ENCODE assay signal across 1 cellular context in the genomic region with DNA sequence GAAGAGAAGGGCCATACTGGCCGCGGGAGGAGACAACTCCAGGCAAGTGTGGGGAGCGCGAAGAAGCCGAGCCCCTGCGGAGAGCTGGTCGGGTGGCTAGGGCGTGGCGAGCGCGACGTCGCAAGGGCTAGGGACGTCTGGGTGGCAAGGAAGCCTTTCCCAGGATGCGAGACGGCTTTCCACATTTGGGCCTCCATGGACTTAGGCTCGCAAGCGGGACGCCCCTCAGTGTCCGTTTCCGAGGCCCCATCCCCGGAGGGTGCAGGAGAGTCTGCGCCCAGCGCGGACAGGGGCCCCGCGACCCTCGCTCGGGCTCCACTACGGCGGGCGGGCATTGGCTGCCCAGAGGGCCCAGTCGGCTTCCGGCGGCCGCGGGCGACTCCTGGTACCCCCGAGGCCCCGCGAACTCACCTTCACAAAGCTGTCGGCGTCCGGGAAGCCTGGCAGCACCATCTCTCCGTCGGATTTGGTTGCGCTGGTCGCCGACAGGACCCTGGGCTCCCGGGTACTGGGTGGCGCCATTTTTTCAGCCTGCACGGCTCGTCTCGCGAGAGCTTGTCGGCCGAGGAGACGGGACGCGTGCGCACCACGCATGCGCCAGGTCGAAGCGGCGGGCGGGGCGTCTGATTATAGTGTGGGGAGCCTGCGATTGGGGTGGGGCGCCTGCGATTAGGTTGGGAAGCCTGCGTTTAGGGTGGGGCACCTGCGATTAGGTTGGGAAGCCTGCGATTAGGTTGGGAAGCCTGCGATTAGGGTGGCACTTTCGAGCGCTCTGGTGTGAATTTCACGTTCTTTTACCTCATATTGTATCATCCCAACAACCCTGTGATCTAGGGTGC.
TF ChIP-seq lines count a peak whose summit lies in the region.

A gene (minus strand): TSS at position 560 of the 839 bp plus-strand sequence. CDS start 38 bp downstream, at position 522.

TF ChIP-seq in K562, 482 proteins besides CTCF, POLR2A, EP300 and RAD21 (continued from another document and continues in another):
- TF ChIP-seq, protein P1, sequence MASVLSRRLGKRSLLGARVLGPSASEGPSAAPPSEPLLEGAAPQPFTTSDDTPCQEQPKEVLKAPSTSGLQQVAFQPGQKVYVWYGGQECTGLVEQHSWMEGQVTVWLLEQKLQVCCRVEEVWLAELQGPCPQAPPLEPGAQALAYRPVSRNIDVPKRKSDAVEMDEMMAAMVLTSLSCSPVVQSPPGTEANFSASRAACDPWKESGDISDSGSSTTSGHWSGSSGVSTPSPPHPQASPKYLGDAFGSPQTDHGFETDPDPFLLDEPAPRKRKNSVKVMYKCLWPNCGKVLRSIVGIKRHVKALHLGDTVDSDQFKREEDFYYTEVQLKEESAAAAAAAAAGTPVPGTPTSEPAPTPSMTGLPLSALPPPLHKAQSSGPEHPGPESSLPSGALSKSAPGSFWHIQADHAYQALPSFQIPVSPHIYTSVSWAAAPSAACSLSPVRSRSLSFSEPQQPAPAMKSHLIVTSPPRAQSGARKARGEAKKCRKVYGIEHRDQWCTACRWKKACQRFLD (CRISPR knock-in tag; IDR thresholded peaks at IDR 0.05): no peak
- TF ChIP-seq ZNF3 (CRISPR knock-in tag; IDR thresholded peaks at IDR 0.05): no peak
- TF ChIP-seq, protein P2, sequence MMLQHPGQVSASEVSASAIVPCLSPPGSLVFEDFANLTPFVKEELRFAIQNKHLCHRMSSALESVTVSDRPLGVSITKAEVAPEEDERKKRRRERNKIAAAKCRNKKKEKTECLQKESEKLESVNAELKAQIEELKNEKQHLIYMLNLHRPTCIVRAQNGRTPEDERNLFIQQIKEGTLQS (IDR thresholded peaks at IDR 0.05): no peak
- TF ChIP-seq, protein P2 (CRISPR knock-in tag; conservative IDR thresholded peaks at IDR 0.05): 0 out of 2 replicates have a peak, but pooled peaks have one; percentile 46
- TF ChIP-seq, protein P3, sequence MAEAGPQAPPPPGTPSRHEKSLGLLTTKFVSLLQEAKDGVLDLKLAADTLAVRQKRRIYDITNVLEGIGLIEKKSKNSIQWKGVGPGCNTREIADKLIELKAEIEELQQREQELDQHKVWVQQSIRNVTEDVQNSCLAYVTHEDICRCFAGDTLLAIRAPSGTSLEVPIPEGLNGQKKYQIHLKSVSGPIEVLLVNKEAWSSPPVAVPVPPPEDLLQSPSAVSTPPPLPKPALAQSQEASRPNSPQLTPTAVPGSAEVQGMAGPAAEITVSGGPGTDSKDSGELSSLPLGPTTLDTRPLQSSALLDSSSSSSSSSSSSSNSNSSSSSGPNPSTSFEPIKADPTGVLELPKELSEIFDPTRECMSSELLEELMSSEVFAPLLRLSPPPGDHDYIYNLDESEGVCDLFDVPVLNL (CRISPR knock-in tag; IDR thresholded peaks at IDR 0.05; ENCODE audit: low read depth): no peak
- TF ChIP-seq, protein P4, sequence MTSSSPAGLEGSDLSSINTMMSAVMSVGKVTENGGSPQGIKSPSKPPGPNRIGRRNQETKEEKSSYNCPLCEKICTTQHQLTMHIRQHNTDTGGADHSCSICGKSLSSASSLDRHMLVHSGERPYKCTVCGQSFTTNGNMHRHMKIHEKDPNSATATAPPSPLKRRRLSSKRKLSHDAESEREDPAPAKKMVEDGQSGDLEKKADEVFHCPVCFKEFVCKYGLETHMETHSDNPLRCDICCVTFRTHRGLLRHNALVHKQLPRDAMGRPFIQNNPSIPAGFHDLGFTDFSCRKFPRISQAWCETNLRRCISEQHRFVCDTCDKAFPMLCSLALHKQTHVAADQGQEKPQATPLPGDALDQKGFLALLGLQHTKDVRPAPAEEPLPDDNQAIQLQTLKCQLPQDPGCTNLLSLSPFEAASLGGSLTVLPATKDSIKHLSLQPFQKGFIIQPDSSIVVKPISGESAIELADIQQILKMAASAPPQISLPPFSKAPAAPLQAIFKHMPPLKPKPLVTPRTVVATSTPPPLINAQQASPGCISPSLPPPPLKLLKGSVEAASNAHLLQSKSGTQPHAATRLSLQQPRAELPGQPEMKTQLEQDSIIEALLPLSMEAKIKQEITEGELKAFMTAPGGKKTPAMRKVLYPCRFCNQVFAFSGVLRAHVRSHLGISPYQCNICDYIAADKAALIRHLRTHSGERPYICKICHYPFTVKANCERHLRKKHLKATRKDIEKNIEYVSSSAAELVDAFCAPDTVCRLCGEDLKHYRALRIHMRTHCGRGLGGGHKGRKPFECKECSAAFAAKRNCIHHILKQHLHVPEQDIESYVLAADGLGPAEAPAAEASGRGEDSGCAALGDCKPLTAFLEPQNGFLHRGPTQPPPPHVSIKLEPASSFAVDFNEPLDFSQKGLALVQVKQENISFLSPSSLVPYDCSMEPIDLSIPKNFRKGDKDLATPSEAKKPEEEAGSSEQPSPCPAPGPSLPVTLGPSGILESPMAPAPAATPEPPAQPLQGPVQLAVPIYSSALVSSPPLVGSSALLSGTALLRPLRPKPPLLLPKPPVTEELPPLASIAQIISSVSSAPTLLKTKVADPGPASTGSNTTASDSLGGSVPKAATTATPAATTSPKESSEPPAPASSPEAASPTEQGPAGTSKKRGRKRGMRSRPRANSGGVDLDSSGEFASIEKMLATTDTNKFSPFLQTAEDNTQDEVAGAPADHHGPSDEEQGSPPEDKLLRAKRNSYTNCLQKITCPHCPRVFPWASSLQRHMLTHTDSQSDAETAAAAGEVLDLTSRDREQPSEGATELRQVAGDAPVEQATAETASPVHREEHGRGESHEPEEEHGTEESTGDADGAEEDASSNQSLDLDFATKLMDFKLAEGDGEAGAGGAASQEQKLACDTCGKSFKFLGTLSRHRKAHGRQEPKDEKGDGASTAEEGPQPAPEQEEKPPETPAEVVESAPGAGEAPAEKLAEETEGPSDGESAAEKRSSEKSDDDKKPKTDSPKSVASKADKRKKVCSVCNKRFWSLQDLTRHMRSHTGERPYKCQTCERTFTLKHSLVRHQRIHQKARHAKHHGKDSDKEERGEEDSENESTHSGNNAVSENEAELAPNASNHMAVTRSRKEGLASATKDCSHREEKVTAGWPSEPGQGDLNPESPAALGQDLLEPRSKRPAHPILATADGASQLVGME (CRISPR knock-in tag; IDR thresholded peaks at IDR 0.05): peak; percentile 41; the same call in 1 of the 2 replicates
- 0 out of 2 replicates have a peak, but pooled peaks have one; percentile 26 for TF ChIP-seq POLR2AphosphoS2 (IDR thresholded peaks at IDR 0.05; ENCODE audit: low read length)
- peak; percentile 71 for TF ChIP-seq L3MBTL2 (IDR thresholded peaks at IDR 0.05)
- 0 out of 2 replicates have a peak, but pooled peaks have one; percentile 45 for TF ChIP-seq ZNF263 (CRISPR knock-in tag; IDR thresholded peaks at IDR 0.05; ENCODE audit: borderline replicate concordance)
- TF ChIP-seq, protein P5, sequence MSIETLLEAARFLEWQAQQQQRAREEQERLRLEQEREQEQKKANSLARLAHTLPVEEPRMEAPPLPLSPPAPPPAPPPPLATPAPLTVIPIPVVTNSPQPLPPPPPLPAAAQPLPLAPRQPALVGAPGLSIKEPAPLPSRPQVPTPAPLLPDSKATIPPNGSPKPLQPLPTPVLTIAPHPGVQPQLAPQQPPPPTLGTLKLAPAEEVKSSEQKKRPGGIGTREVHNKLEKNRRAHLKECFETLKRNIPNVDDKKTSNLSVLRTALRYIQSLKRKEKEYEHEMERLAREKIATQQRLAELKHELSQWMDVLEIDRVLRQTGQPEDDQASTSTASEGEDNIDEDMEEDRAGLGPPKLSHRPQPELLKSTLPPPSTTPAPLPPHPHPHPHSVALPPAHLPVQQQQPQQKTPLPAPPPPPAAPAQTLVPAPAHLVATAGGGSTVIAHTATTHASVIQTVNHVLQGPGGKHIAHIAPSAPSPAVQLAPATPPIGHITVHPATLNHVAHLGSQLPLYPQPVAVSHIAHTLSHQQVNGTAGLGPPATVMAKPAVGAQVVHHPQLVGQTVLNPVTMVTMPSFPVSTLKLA (conservative IDR thresholded peaks at IDR 0.05): peak; percentile 54 to 72; a peak in 2 of 4 replicates
- peak; percentile 25; the same call in 1 of the 2 replicates for TF ChIP-seq MYC (IDR thresholded peaks at IDR 0.05; ENCODE audit: low read depth, low read length)
- TF ChIP-seq MYC (CRISPR knock-in tag; IDR thresholded peaks at IDR 0.05; ENCODE audit: borderline replicate concordance, low read depth): no peak
- no peak for TF ChIP-seq CHD4 (IDR thresholded peaks at IDR 0.05; ENCODE audit: insufficient read depth, insufficient replicate concordance, low read depth, low read length, poor library complexity, severe bottlenecking)
- TF ChIP-seq, protein P6, sequence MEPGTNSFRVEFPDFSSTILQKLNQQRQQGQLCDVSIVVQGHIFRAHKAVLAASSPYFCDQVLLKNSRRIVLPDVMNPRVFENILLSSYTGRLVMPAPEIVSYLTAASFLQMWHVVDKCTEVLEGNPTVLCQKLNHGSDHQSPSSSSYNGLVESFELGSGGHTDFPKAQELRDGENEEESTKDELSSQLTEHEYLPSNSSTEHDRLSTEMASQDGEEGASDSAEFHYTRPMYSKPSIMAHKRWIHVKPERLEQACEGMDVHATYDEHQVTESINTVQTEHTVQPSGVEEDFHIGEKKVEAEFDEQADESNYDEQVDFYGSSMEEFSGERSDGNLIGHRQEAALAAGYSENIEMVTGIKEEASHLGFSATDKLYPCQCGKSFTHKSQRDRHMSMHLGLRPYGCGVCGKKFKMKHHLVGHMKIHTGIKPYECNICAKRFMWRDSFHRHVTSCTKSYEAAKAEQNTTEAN (CRISPR knock-in tag; IDR thresholded peaks at IDR 0.05): peak; percentile 10; the same call in 1 of the 2 replicates
- TF ChIP-seq, protein P7, sequence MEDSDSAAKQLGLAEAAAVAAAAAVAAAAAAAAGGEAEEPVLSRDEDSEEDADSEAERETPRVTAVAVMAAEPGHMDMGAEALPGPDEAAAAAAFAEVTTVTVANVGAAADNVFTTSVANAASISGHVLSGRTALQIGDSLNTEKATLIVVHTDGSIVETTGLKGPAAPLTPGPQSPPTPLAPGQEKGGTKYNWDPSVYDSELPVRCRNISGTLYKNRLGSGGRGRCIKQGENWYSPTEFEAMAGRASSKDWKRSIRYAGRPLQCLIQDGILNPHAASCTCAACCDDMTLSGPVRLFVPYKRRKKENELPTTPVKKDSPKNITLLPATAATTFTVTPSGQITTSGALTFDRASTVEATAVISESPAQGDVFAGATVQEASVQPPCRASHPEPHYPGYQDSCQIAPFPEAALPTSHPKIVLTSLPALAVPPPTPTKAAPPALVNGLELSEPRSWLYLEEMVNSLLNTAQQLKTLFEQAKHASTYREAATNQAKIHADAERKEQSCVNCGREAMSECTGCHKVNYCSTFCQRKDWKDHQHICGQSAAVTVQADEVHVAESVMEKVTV (CRISPR knock-in tag; IDR thresholded peaks at IDR 0.05): no peak
- no peak for TF ChIP-seq ZNF785 (CRISPR knock-in tag; IDR thresholded peaks at IDR 0.05)
- TF ChIP-seq U2AF2 (optimal IDR thresholded peaks at IDR 0.05; ENCODE audit: low read depth, low read length): no peak
- TF ChIP-seq, protein P8, sequence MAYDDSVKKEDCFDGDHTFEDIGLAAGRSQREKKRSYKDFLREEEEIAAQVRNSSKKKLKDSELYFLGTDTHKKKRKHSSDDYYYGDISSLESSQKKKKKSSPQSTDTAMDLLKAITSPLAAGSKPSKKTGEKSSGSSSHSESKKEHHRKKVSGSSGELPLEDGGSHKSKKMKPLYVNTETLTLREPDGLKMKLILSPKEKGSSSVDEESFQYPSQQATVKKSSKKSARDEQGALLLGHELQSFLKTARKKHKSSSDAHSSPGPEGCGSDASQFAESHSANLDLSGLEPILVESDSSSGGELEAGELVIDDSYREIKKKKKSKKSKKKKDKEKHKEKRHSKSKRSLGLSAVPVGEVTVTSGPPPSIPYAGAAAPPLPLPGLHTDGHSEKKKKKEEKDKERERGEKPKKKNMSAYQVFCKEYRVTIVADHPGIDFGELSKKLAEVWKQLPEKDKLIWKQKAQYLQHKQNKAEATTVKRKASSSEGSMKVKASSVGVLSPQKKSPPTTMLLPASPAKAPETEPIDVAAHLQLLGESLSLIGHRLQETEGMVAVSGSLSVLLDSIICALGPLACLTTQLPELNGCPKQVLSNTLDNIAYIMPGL (CRISPR knock-in tag; IDR thresholded peaks at IDR 0.05): 0 out of 2 replicates have a peak, but pooled peaks have one; percentile 40
- TF ChIP-seq ZNF134 (CRISPR knock-in tag; conservative IDR thresholded peaks at IDR 0.05): no peak
- TF ChIP-seq, protein P9, sequence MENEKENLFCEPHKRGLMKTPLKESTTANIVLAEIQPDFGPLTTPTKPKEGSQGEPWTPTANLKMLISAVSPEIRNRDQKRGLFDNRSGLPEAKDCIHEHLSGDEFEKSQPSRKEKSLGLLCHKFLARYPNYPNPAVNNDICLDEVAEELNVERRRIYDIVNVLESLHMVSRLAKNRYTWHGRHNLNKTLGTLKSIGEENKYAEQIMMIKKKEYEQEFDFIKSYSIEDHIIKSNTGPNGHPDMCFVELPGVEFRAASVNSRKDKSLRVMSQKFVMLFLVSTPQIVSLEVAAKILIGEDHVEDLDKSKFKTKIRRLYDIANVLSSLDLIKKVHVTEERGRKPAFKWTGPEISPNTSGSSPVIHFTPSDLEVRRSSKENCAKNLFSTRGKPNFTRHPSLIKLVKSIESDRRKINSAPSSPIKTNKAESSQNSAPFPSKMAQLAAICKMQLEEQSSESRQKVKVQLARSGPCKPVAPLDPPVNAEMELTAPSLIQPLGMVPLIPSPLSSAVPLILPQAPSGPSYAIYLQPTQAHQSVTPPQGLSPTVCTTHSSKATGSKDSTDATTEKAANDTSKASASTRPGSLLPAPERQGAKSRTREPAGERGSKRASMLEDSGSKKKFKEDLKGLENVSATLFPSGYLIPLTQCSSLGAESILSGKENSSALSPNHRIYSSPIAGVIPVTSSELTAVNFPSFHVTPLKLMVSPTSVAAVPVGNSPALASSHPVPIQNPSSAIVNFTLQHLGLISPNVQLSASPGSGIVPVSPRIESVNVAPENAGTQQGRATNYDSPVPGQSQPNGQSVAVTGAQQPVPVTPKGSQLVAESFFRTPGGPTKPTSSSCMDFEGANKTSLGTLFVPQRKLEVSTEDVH (IDR thresholded peaks at IDR 0.05; ENCODE audit: low read depth, partially characterized antibody): no peak
- no peak for TF ChIP-seq BRD9 (IDR thresholded peaks at IDR 0.05; ENCODE audit: low read depth, partially characterized antibody)
- TF ChIP-seq SMARCA5 (IDR thresholded peaks at IDR 0.05): no peak
- peak; percentile 94 to 98 (median 96) for TF ChIP-seq YY1 (IDR thresholded peaks at IDR 0.05; ENCODE audit: borderline replicate concordance in 1 of 3, control insufficient read depth in 1 of 3, extremely low read depth in 1 of 3, insufficient read depth in 3 of 3, insufficient read length in 1 of 3, insufficient replicate concordance in 2 of 3, low read depth in 1 of 3, low read length in 2 of 3)
- no peak for TF ChIP-seq DMBX1 (CRISPR knock-in tag; IDR thresholded peaks at IDR 0.05; ENCODE audit: borderline replicate concordance)
- no peak for TF ChIP-seq ZNF347 (CRISPR knock-in tag; IDR thresholded peaks at IDR 0.05; ENCODE audit: low read depth)
- TF ChIP-seq POLR3G (IDR thresholded peaks at IDR 0.05; ENCODE audit: extremely low read depth, insufficient read length, insufficient replicate concordance): no peak
- no peak for TF ChIP-seq CEBPB (tag; IDR thresholded peaks at IDR 0.05)
- TF ChIP-seq, protein P10, sequence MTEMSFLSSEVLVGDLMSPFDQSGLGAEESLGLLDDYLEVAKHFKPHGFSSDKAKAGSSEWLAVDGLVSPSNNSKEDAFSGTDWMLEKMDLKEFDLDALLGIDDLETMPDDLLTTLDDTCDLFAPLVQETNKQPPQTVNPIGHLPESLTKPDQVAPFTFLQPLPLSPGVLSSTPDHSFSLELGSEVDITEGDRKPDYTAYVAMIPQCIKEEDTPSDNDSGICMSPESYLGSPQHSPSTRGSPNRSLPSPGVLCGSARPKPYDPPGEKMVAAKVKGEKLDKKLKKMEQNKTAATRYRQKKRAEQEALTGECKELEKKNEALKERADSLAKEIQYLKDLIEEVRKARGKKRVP (CRISPR knock-in tag; IDR thresholded peaks at IDR 0.05): no peak
- no peak for TF ChIP-seq FOS (IDR thresholded peaks at IDR 0.05; ENCODE audit: extremely low read depth, insufficient read length)
- TF ChIP-seq RBM15 (IDR thresholded peaks at IDR 0.05; ENCODE audit: insufficient read depth, low read length): no peak
- no peak for TF ChIP-seq MAFK (IDR thresholded peaks at IDR 0.05; ENCODE audit: low read length)
